2 cellular contexts compared by ENCODE assay signal in genomic region chr19:38743394-38744297, GRCh38.
TF ChIP-seq lines count a peak whose summit lies in the region.

No MANE protein-coding gene starts in this region.

TF ChIP-seq in A549, 52 proteins besides CTCF, POLR2A, EP300 and RAD21:
- TF ChIP-seq NPAS2 (CRISPR knock-in tag; IDR thresholded peaks at IDR 0.05; ENCODE audit: borderline replicate concordance): no peak
- no peak for TF ChIP-seq HOXB13 (CRISPR knock-in tag; IDR thresholded peaks at IDR 0.05; ENCODE audit: low read depth)
- TF ChIP-seq POLR2AphosphoS2 (conservative IDR thresholded peaks at IDR 0.05; ENCODE audit: low read length): 0 out of 2 replicates have a peak, but pooled peaks have one; percentile 6

TF ChIP-seq in HepG2, 621 proteins besides CTCF, POLR2A, EP300 and RAD21:
- TF ChIP-seq FOXK2 (IDR thresholded peaks at IDR 0.05) (no peak), ZBTB7A (CRISPR knock-in tag; IDR thresholded peaks at IDR 0.05) (no peak), FOXK1 (CRISPR knock-in tag; IDR thresholded peaks at IDR 0.05; ENCODE audit: borderline replicate concordance, low read depth) (no peak), MYPOP (CRISPR knock-in tag; IDR thresholded peaks at IDR 0.05) (no peak), MAX (IDR thresholded peaks at IDR 0.05) (no peak), ZNF687 (CRISPR knock-in tag; IDR thresholded peaks at IDR 0.05) (peak; percentile 25), AGO2 (optimal IDR thresholded peaks at IDR 0.05; ENCODE audit: low read depth, low read length) (peak; percentile 54), NFIB (CRISPR knock-in tag; IDR thresholded peaks at IDR 0.05; ENCODE audit: borderline replicate concordance) (no peak), SRSF4 (IDR thresholded peaks at IDR 0.05; ENCODE audit: low read depth, low read length, poor library complexity, severe bottlenecking) (no peak), SAP130 (CRISPR knock-in tag; IDR thresholded peaks at IDR 0.05; ENCODE audit: low read depth) (no peak), ZNF143 (CRISPR knock-in tag; IDR thresholded peaks at IDR 0.05) (no peak), DRAP1 (CRISPR knock-in tag; IDR thresholded peaks at IDR 0.05) (no peak), JUND (CRISPR knock-in tag; IDR thresholded peaks at IDR 0.05) (no peak), GFI1 (CRISPR knock-in tag; IDR thresholded peaks at IDR 0.05; ENCODE audit: borderline replicate concordance) (no peak), NAIF1 (CRISPR knock-in tag; IDR thresholded peaks at IDR 0.05; ENCODE audit: borderline replicate concordance) (no peak), NRL (CRISPR knock-in tag; IDR thresholded peaks at IDR 0.05; ENCODE audit: borderline replicate concordance) (peak; percentile 25; the same call in 1 of the 2 replicates), GABPB1 (CRISPR knock-in tag; IDR thresholded peaks at IDR 0.05) (no peak), MTF1 (CRISPR knock-in tag; IDR thresholded peaks at IDR 0.05) (no peak), ZNF276 (CRISPR knock-in tag; IDR thresholded peaks at IDR 0.05; ENCODE audit: low read depth) (no peak), E2F2 (CRISPR knock-in tag; IDR thresholded peaks at IDR 0.05; ENCODE audit: borderline replicate concordance) (no peak), PHF5A (CRISPR knock-in tag; IDR thresholded peaks at IDR 0.05; ENCODE audit: low read depth, unreplicated experiment) (no peak), MTA1 (CRISPR knock-in tag; IDR thresholded peaks at IDR 0.05; ENCODE audit: borderline replicate concordance) (peak; percentile 45; the same call in 1 of the 2 replicates), ESRRA (CRISPR knock-in tag; IDR thresholded peaks at IDR 0.05; ENCODE audit: low read depth) (no peak), CSRNP2 (CRISPR knock-in tag; conservative IDR thresholded peaks at IDR 0.05; ENCODE audit: low read depth) (no peak), KIAA2018 (CRISPR knock-in tag; IDR thresholded peaks at IDR 0.05; ENCODE audit: borderline replicate concordance) (no peak), YEATS4 (CRISPR knock-in tag; IDR thresholded peaks at IDR 0.05; ENCODE audit: borderline replicate concordance) (no peak), ZFY (CRISPR knock-in tag; IDR thresholded peaks at IDR 0.05) (no peak), BRCA1 (CRISPR knock-in tag; IDR thresholded peaks at IDR 0.05) (no peak), THAP8 (CRISPR knock-in tag; IDR thresholded peaks at IDR 0.05; ENCODE audit: borderline replicate concordance) (no peak), AGO1 (IDR thresholded peaks at IDR 0.05; ENCODE audit: low read depth, low read length, poor library complexity, severe bottlenecking) (peak; percentile 71), CHCHD3 (CRISPR knock-in tag; IDR thresholded peaks at IDR 0.05) (no peak), CERS6 (CRISPR knock-in tag; IDR thresholded peaks at IDR 0.05) (no peak), ZSCAN22 (CRISPR knock-in tag; IDR thresholded peaks at IDR 0.05) (peak; percentile 98)
